ENCODE assay signal across 18 cellular contexts in the genomic region with DNA sequence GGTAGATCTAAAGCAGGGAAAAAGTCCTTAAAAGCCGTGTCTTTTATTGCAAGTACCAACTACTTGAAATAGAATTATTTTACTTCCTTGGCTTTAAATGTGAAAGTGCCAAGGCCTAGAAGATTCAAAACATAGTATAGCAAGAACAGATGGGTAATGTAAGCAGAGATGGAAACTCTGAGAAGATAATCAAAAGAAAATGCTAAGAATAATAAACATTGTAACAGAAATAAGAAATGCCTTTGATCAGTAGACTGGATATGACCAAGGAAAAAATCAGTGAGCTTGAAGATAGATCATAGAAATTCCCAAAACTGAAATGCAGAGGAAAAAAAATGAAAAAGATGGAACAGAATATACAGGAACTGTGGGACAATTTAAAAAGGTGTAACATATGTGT.
DNase-seq lines count a peak whose midpoint lies in the region; ATAC-seq, FAIRE-seq and TF ChIP-seq lines count a peak whose summit lies in the region.
"Had no signal": no experiment of that assay in that cellular context is flagged by ENCODE, and none has a peak within 500 bp of the region (broad histone marks: within the 10 kb centered on the region; RNA-seq: fewer than 3 reads in every experiment).

No MANE protein-coding gene starts in this region.

- H2BK120ac ChIP-seq in H9 (ENCODE audit: low read depth, low read length, poor library complexity, severe bottlenecking) (no peak overlapping the region), mesenchymal stem cell (ENCODE audit: low read depth, low read length) (no peak overlapping the region)

- no peak overlapping the region for H2BK12ac ChIP-seq in H9 (ENCODE audit: insufficient read length, low read depth, low read length)
- H2BK12ac ChIP-seq in mesenchymal stem cell (ENCODE audit: low read length in 2 of 2): no peak overlapping the region

- no peak for ATAC-seq in GM19324 (IDR thresholded peaks at IDR 0.05; ENCODE audit: low FRiP score, unreplicated experiment)

- H3K23ac ChIP-seq in H9 (ENCODE audit: insufficient read length, low read depth, low read length): no peak overlapping the region
- no peak overlapping the region for H3K23ac ChIP-seq in mesenchymal stem cell (ENCODE audit: low read length in 2 of 2)

- H3K79me2 ChIP-seq in H9 (ENCODE audit: insufficient read depth, low read length) (no peaks in the 10 kb centered on the region; the same call in 1 of the 2 replicates), astrocyte (ENCODE audit: insufficient read depth, low read length) (no peaks in the 10 kb centered on the region)

- H3K14ac ChIP-seq in H9 (ENCODE audit: insufficient read depth, low read length) (no peak overlapping the region), mesenchymal stem cell (ENCODE audit: low read length in 2 of 2) (no peak overlapping the region)

- no peak overlapping the region for H4K8ac ChIP-seq in H9 (replicated peaks; ENCODE audit: insufficient read length, low read depth, low read length)
- no peak overlapping the region for H4K8ac ChIP-seq in mesenchymal stem cell (ENCODE audit: low read length)

- H3K4me3 Mint-ChIP-seq in H9 (no peak overlapping the region), astrocyte (ENCODE audit: unreplicated experiment) (no peak overlapping the region)
- H3K4me3 Mint-ChIP-seq: CD4-positive, alpha-beta memory T cell; HFFc6 had no signal

- H3K23me2 ChIP-seq in H9 (ENCODE audit: insufficient read length, low read depth, low read length, poor library complexity, severe bottlenecking): no peaks in the 10 kb centered on the region

- no peaks in the 10 kb centered on the region for H3K4me1 Mint-ChIP-seq in H9
- peaks cover 4% of the 10 kb centered on the region for H3K4me1 Mint-ChIP-seq in astrocyte (ENCODE audit: low read depth, unreplicated experiment)
- H3K4me1 Mint-ChIP-seq: CD4-positive, alpha-beta memory T cell had no signal

- H3K4me1 ChIP-seq in H9 (ENCODE audit: insufficient read depth, low read length) (no peaks in the 10 kb centered on the region), astrocyte (ENCODE audit: insufficient read depth, low read length) (no peaks in the 10 kb centered on the region), mesenchymal stem cell (ENCODE audit: control insufficient read depth, insufficient read depth, low read depth, low read length) (no peaks in the 10 kb centered on the region)
- H3K4me1 ChIP-seq: HAP-1 had no signal

- H2AK5ac ChIP-seq in H9 (ENCODE audit: insufficient read length, low read length) (no peak overlapping the region), mesenchymal stem cell (ENCODE audit: low read length, severe bottlenecking) (no peak overlapping the region)

- H3K9me3 Mint-ChIP-seq in H9 (no peaks in the 10 kb centered on the region; a peak in 1 of 5 replicates), astrocyte (ENCODE audit: unreplicated experiment) (no peaks in the 10 kb centered on the region)
- H3K9me3 Mint-ChIP-seq: HFFc6 had no signal

- H3K27ac ChIP-seq in H9 (ENCODE audit: insufficient read length, low read depth, low read length) (no peak overlapping the region), astrocyte (ENCODE audit: low read depth, low read length) (no peak overlapping the region), mesenchymal stem cell (ENCODE audit: low read length, poor library complexity, severe bottlenecking) (no peak overlapping the region)
- H3K27ac ChIP-seq: GM23248 had no signal

- H2BK5ac ChIP-seq in H9 (ENCODE audit: insufficient read length, low read length) (no peak overlapping the region), mesenchymal stem cell (ENCODE audit: low read depth, low read length, poor library complexity, severe bottlenecking) (no peak overlapping the region)

- WGBS in H9 (ENCODE audit: extremely low coverage, insufficient read length, low lambda C conversion rate): no CpG with 5 or more reads among the region's 1 CpG
- no CpG with 5 or more reads among the region's 1 CpG for WGBS in mesenchymal stem cell

- H3K36me3 ChIP-seq in astrocyte (ENCODE audit: insufficient read depth, low read length): no peaks in the 10 kb centered on the region
- H3K36me3 ChIP-seq in mesenchymal stem cell (ENCODE audit: control insufficient read depth in 1 of 2, insufficient read depth in 2 of 2, low read depth in 1 of 2, low read length in 2 of 2): no peaks in the 10 kb centered on the region
- H3K36me3 ChIP-seq: HAP-1 had no signal

- H2BK20ac ChIP-seq in H9 (ENCODE audit: low read depth, low read length, poor library complexity, severe bottlenecking): peak overlapping the region; percentile 60

- no peak overlapping the region for H3T11ph ChIP-seq in H9 (ENCODE audit: low read length)

- H4K20me1 ChIP-seq in H9 (ENCODE audit: control insufficient read depth, insufficient read depth, insufficient read length) (no peaks in the 10 kb centered on the region), astrocyte (ENCODE audit: insufficient read depth, low read length) (no peaks in the 10 kb centered on the region)

- H3K79me1 ChIP-seq in H9 (ENCODE audit: insufficient read depth, low read depth, low read length, poor library complexity, severe bottlenecking): no peaks in the 10 kb centered on the region
- H3K79me1 ChIP-seq in mesenchymal stem cell (replicated peaks; ENCODE audit: low read length, poor library complexity, severe bottlenecking): no peaks in the 10 kb centered on the region

- H3K27me3 Mint-ChIP-seq in H9 (ENCODE audit: low read depth): no peaks in the 10 kb centered on the region
- H3K27me3 Mint-ChIP-seq in astrocyte (ENCODE audit: low read depth, unreplicated experiment): no peaks in the 10 kb centered on the region
- H3K27me3 Mint-ChIP-seq: CD4-positive, alpha-beta memory T cell had no signal

- TF ChIP-seq CTCF in H9 (conservative IDR thresholded peaks at IDR 0.05): no peak
- TF ChIP-seq CTCF in astrocyte (IDR thresholded peaks at IDR 0.05; ENCODE audit: insufficient read depth, low read depth, low read length): no peak

- H3K4me2 ChIP-seq in H9 (ENCODE audit: insufficient read depth, insufficient read length, low read length) (no peak overlapping the region), astrocyte (ENCODE audit: low read length) (no peak overlapping the region), mesenchymal stem cell (ENCODE audit: low read length, poor library complexity, severe bottlenecking) (no peak overlapping the region)

- H2BK15ac ChIP-seq in H9 (ENCODE audit: low read depth, low read length) (no peak overlapping the region), mesenchymal stem cell (ENCODE audit: low read depth, poor library complexity, severe bottlenecking) (no peak overlapping the region)

- DNase-seq in H9: no peak
- DNase-seq in astrocyte (ENCODE audit: low read depth): no peak
- peak; percentile 7 for DNase-seq in mesenchymal stem cell
- no peak for DNase-seq in HUDEP-2 (lab: John Stamatoyannopoulos, UW; ENCODE audit: unreplicated experiment in 76 of 76)
- no peak for DNase-seq in Ammon's horn (ENCODE audit: low spot score)
- DNase-seq: AML-193; C1 segment of cervical spinal cord; Calu3; CD4-positive, alpha-beta memory T cell; COR-L47; DMS153; DND-41; GM23248; HFFc6 had no signal

- H3K18ac ChIP-seq in H9 (ENCODE audit: insufficient read length, low read depth, low read length) (no peak overlapping the region), mesenchymal stem cell (ENCODE audit: low read depth in 1 of 2, low read length in 2 of 2) (no peak overlapping the region)

- no peaks in the 10 kb centered on the region for H3K36me3 Mint-ChIP-seq in H9 (ENCODE audit: insufficient read depth in 1 of 3, low read depth in 3 of 3)
- H3K36me3 Mint-ChIP-seq in astrocyte (ENCODE audit: low read depth, unreplicated experiment): no peaks in the 10 kb centered on the region
- H3K36me3 Mint-ChIP-seq: CD4-positive, alpha-beta memory T cell had no signal

- H2AFZ ChIP-seq in H9 (ENCODE audit: low read length) (no peak overlapping the region), astrocyte (ENCODE audit: low read depth, low read length) (no peak overlapping the region), mesenchymal stem cell (ENCODE audit: low read depth, low read length) (no peak overlapping the region)
- H2AFZ ChIP-seq: GM23248 had no signal

- no peak overlapping the region for H3K9ac ChIP-seq in H9 (ENCODE audit: extremely low read depth, insufficient read length, low read length)
- H3K9ac ChIP-seq in astrocyte (ENCODE audit: low read length): no peak overlapping the region
- no peak overlapping the region for H3K9ac ChIP-seq in mesenchymal stem cell (ENCODE audit: low read length)
- H3K9ac ChIP-seq: GM23248 had no signal

- no peak overlapping the region for H4K5ac ChIP-seq in H9 (ENCODE audit: insufficient read length, low read depth, low read length)

- no peak overlapping the region for H3K56ac ChIP-seq in H9 (ENCODE audit: insufficient read length, low read depth, low read length)

- H3K27me3 ChIP-seq in H9 (ENCODE audit: insufficient read depth, low read length) (no peaks in the 10 kb centered on the region), astrocyte (ENCODE audit: insufficient read depth, low read length) (no peaks in the 10 kb centered on the region), mesenchymal stem cell (ENCODE audit: control insufficient read depth in 1 of 2, insufficient read depth in 1 of 2, low read length in 2 of 2) (no peaks in the 10 kb centered on the region)

- H3K4ac ChIP-seq in H9 (ENCODE audit: low read depth, low read length) (no peak overlapping the region), mesenchymal stem cell (ENCODE audit: low read depth in 1 of 2, low read length in 2 of 2) (no peak overlapping the region)

- no peak overlapping the region for H3K4me3 ChIP-seq in astrocyte (ENCODE audit: insufficient read depth, low read depth, low read length)
- no peak overlapping the region for H3K4me3 ChIP-seq in mesenchymal stem cell (ENCODE audit: insufficient read depth in 1 of 2, low read depth in 1 of 2, low read length in 2 of 2)
- H3K4me3 ChIP-seq: GM23248, HAP-1 had no signal

- FAIRE-seq in astrocyte (lab: Jason Lieb, UNC): peak; percentile 9
- FAIRE-seq: G401.6, GM12892 had no signal

- H3K9me3 ChIP-seq in H9 (ENCODE audit: control insufficient read depth, low read depth, low read length) (no peaks in the 10 kb centered on the region), astrocyte (ENCODE audit: insufficient read depth, low read depth, low read length) (no peaks in the 10 kb centered on the region), mesenchymal stem cell (ENCODE audit: control insufficient read depth, low read length) (no peaks in the 10 kb centered on the region)
- H3K9me3 ChIP-seq: HAP-1 had no signal

- H3K27ac Mint-ChIP-seq in H9 (no peak overlapping the region), astrocyte (ENCODE audit: unreplicated experiment) (no peak overlapping the region)
- H3K27ac Mint-ChIP-seq: CD4-positive, alpha-beta memory T cell; HFFc6 had no signal

- H4K91ac ChIP-seq in H9 (ENCODE audit: insufficient read length, low read depth, low read length): no peak overlapping the region
- no peak overlapping the region for H4K91ac ChIP-seq in mesenchymal stem cell (ENCODE audit: low read length)
